Comparison of ENCODE assay signal across 18 cellular contexts in genomic region chr4:13171292-13172057, GRCh38.
A peak's percentile ranks its signal among the peaks of the same experiment; 100 is the strongest.
DNase-seq lines count a peak whose midpoint lies in the region; ATAC-seq and TF ChIP-seq lines count a peak whose summit lies in the region.
"Had no signal": no experiment of that assay in that cellular context is flagged by ENCODE, and none has a peak within 500 bp of the region (broad histone marks: within the 10 kb centered on the region; RNA-seq: fewer than 3 reads in every experiment).

No MANE protein-coding gene starts in this region.

- H2AFZ ChIP-seq in GM23338 (no peak overlapping the region), Karpas-422 (ENCODE audit: low read length) (no peak overlapping the region), OCI-LY3 (ENCODE audit: low read depth, low read length) (no peak overlapping the region), MM.1S (ENCODE audit: low read length) (no peak overlapping the region)

- H3K4me3 ChIP-seq in GM23338 (no peak overlapping the region), Karpas-422 (ENCODE audit: low read length) (no peak overlapping the region), OCI-LY3 (ENCODE audit: low read length) (no peak overlapping the region), endodermal cell (ENCODE audit: low read length) (no peak overlapping the region), Peyer's patch (no peak overlapping the region), MM.1S (ENCODE audit: low read length) (no peak overlapping the region)
- H3K4me3 ChIP-seq: MG63, SJCRH30 had no signal

- H3K4me1 Mint-ChIP-seq in GM23338, result no peaks in the 10 kb centered on the region; the same call in 2 of the 3 replicates
- H3K4me1 Mint-ChIP-seq in endodermal cell, result peaks cover 10% of the 10 kb centered on the region
- H3K4me1 Mint-ChIP-seq in stimulated activated effector memory CD8-positive, alpha-beta T cell treated with anti-CD3 and anti-CD28 coated beads, Interleukin-12 subunit alpha, Interleukin-12 subunit beta, amount 100 ng/mL, for 72 hours, result no peaks in the 10 kb centered on the region
- H3K4me1 Mint-ChIP-seq: T-helper 17 cell had no signal

- H3K36me3 Mint-ChIP-seq in GM23338 (ENCODE audit: low read depth), result no peaks in the 10 kb centered on the region
- H3K36me3 Mint-ChIP-seq in endodermal cell (ENCODE audit: low read depth), result no peaks in the 10 kb centered on the region
- H3K36me3 Mint-ChIP-seq in stimulated activated effector memory CD8-positive, alpha-beta T cell treated with anti-CD3 and anti-CD28 coated beads, Interleukin-12 subunit alpha, Interleukin-12 subunit beta, amount 100 ng/mL, for 72 hours, result no peaks in the 10 kb centered on the region

- peaks cover 4% of the 10 kb centered on the region; the same call in 1 of the 2 replicates for H3K9me2 ChIP-seq in GM23338 (ENCODE audit: insufficient read depth)
- H3K9me2 ChIP-seq in Karpas-422 (replicated peaks; ENCODE audit: insufficient read depth, low read length), result no peaks in the 10 kb centered on the region
- H3K9me2 ChIP-seq in MM.1S (replicated peaks; ENCODE audit: insufficient read depth, low read length), result no peaks in the 10 kb centered on the region

- no peaks in the 10 kb centered on the region for H3F3A ChIP-seq in GM23338 (replicated peaks; ENCODE audit: low read depth)
- no peaks in the 10 kb centered on the region for H3F3A ChIP-seq in MM.1S (ENCODE audit: insufficient read depth, low read length)

- TF ChIP-seq POLR2A in Peyer's patch (IDR thresholded peaks at IDR 0.05), result no peak

- TF ChIP-seq CTCF in GM23338 (conservative IDR thresholded peaks at IDR 0.05; ENCODE audit: low read depth in 2 of 2) (peak; percentile 12 to 49; a peak in 2 of 4 replicates), OCI-LY3 (IDR thresholded peaks at IDR 0.05; ENCODE audit: low read depth, low read length) (no peak), endodermal cell (conservative IDR thresholded peaks at IDR 0.05) (peak; percentile 44), Peyer's patch (IDR thresholded peaks at IDR 0.05) (no peak), MM.1S (IDR thresholded peaks at IDR 0.05; ENCODE audit: low read length) (no peak)

- H3K9me3 Mint-ChIP-seq in GM23338 (no peaks in the 10 kb centered on the region), endodermal cell (no peaks in the 10 kb centered on the region)
- no peaks in the 10 kb centered on the region for H3K9me3 Mint-ChIP-seq in stimulated activated effector memory CD8-positive, alpha-beta T cell treated with anti-CD3 and anti-CD28 coated beads, Interleukin-12 subunit alpha, Interleukin-12 subunit beta, amount 100 ng/mL, for 72 hours

- H3K4me1 ChIP-seq in GM23338 (ENCODE audit: insufficient read depth) (no peaks in the 10 kb centered on the region), Karpas-422 (ENCODE audit: low read length) (peaks cover 49% of the 10 kb centered on the region), OCI-LY3 (ENCODE audit: low read length) (peaks cover 8% of the 10 kb centered on the region), endodermal cell (ENCODE audit: control insufficient read depth, insufficient read depth, low read length) (peaks cover 4% of the 10 kb centered on the region), Peyer's patch (no peaks in the 10 kb centered on the region), MM.1S (ENCODE audit: low read length) (no peaks in the 10 kb centered on the region)
- H3K4me1 ChIP-seq: BE2C had no signal

- 90 to 100% methylated on average over 5 of the region's 5 CpGs for WGBS in endodermal cell (ENCODE audit: insufficient coverage in 1 of 2, insufficient read length in 1 of 2), 2 experiments

- H3K36me3 ChIP-seq in GM23338 (ENCODE audit: insufficient read depth) (no peaks in the 10 kb centered on the region), Karpas-422 (ENCODE audit: insufficient read depth, low read length) (no peaks in the 10 kb centered on the region), OCI-LY3 (replicated peaks; ENCODE audit: low read depth, low read length) (no peaks in the 10 kb centered on the region), endodermal cell (ENCODE audit: control insufficient read depth, insufficient read depth, low read length) (no peaks in the 10 kb centered on the region), Peyer's patch (no peaks in the 10 kb centered on the region), MM.1S (replicated peaks; ENCODE audit: insufficient read depth, low read length) (no peaks in the 10 kb centered on the region)
- H3K36me3 ChIP-seq: BE2C, MG63, SJCRH30 had no signal

- H4K20me1 ChIP-seq in GM23338 (replicated peaks; ENCODE audit: insufficient read depth) (no peaks in the 10 kb centered on the region), Karpas-422 (ENCODE audit: insufficient read depth, low read depth, low read length) (no peaks in the 10 kb centered on the region), OCI-LY3 (ENCODE audit: insufficient read depth, low read length) (no peaks in the 10 kb centered on the region), MM.1S (ENCODE audit: insufficient read depth, low read length) (no peaks in the 10 kb centered on the region)

- H3K4me3 Mint-ChIP-seq in GM23338, result no peak overlapping the region
- no peak overlapping the region for H3K4me3 Mint-ChIP-seq in endodermal cell
- no peak overlapping the region for H3K4me3 Mint-ChIP-seq in stimulated activated effector memory CD8-positive, alpha-beta T cell treated with anti-CD3 and anti-CD28 coated beads, Interleukin-12 subunit alpha, Interleukin-12 subunit beta, amount 100 ng/mL, for 72 hours
- H3K4me3 Mint-ChIP-seq: T-helper 17 cell had no signal

- H3K4me2 ChIP-seq in GM23338 (no peak overlapping the region), Karpas-422 (ENCODE audit: low read depth, low read length, poor library complexity, severe bottlenecking) (peak overlapping the region; percentile 38), OCI-LY3 (ENCODE audit: low read length) (peak overlapping the region; percentile 17; the same call in 1 of the 2 replicates), MM.1S (ENCODE audit: low read depth, low read length) (no peak overlapping the region)

- H3K9me3 ChIP-seq in Karpas-422 (ENCODE audit: low read length), result no peaks in the 10 kb centered on the region
- H3K9me3 ChIP-seq in OCI-LY3 (ENCODE audit: insufficient read depth, low read length), result no peaks in the 10 kb centered on the region
- no peaks in the 10 kb centered on the region for H3K9me3 ChIP-seq in endodermal cell (ENCODE audit: control insufficient read depth, low read length)
- no peaks in the 10 kb centered on the region for H3K9me3 ChIP-seq in Peyer's patch
- H3K9me3 ChIP-seq in MM.1S (replicated peaks; ENCODE audit: insufficient read depth, low read length), result no peaks in the 10 kb centered on the region
- H3K9me3 ChIP-seq: BE2C, MG63, SJCRH30 had no signal

- H3K79me2 ChIP-seq in GM23338 (replicated peaks; ENCODE audit: insufficient read depth) (no peaks in the 10 kb centered on the region), Karpas-422 (ENCODE audit: low read length) (no peaks in the 10 kb centered on the region), OCI-LY3 (ENCODE audit: low read length) (no peaks in the 10 kb centered on the region), MM.1S (ENCODE audit: low read length) (no peaks in the 10 kb centered on the region)

- no peaks in the 10 kb centered on the region for H3K27me3 ChIP-seq in GM23338 (ENCODE audit: insufficient read depth)
- no peaks in the 10 kb centered on the region for H3K27me3 ChIP-seq in Karpas-422 (ENCODE audit: low read length)
- no peaks in the 10 kb centered on the region for H3K27me3 ChIP-seq in OCI-LY3 (ENCODE audit: low read depth, low read length)
- H3K27me3 ChIP-seq in endodermal cell (ENCODE audit: control insufficient read depth, insufficient read depth, low read length, poor library complexity, severe bottlenecking), result no peaks in the 10 kb centered on the region
- H3K27me3 ChIP-seq in Peyer's patch, result no peaks in the 10 kb centered on the region
- no peaks in the 10 kb centered on the region for H3K27me3 ChIP-seq in MM.1S (replicated peaks; ENCODE audit: insufficient read depth, low read length)
- H3K27me3 ChIP-seq: BE2C, MG63, SJCRH30 had no signal

- H3K27ac ChIP-seq in GM23338 (ENCODE audit: low read depth) (no peak overlapping the region), Karpas-422 (ENCODE audit: low read length) (no peak overlapping the region), OCI-LY3 (ENCODE audit: low read length) (no peak overlapping the region), endodermal cell (ENCODE audit: low read depth, low read length) (no peak overlapping the region), Peyer's patch (no peak overlapping the region), MM.1S (ENCODE audit: low read length) (no peak overlapping the region)

- H3K27ac Mint-ChIP-seq in GM23338 (no peak overlapping the region), endodermal cell (no peak overlapping the region)
- no peak overlapping the region for H3K27ac Mint-ChIP-seq in stimulated activated effector memory CD8-positive, alpha-beta T cell treated with anti-CD3 and anti-CD28 coated beads, Interleukin-12 subunit alpha, Interleukin-12 subunit beta, amount 100 ng/mL, for 72 hours
- H3K27ac Mint-ChIP-seq: T-helper 17 cell had no signal

- H3K9ac ChIP-seq in Karpas-422 (ENCODE audit: low read length), result no peak overlapping the region
- H3K9ac ChIP-seq in OCI-LY3 (ENCODE audit: low read length), result no peak overlapping the region
- H3K9ac ChIP-seq in endodermal cell (ENCODE audit: extremely low read depth, low read length, poor library complexity, severe bottlenecking), result no peak overlapping the region
- H3K9ac ChIP-seq in MM.1S (ENCODE audit: low read length), result no peak overlapping the region

- DNase-seq in GM23338 (ENCODE audit: low spot score) (peak; percentile 7), Karpas-422 (peak; percentile 63), endodermal cell (no peak), Peyer's patch (no peak), MM.1S (no peak), T-helper 1 cell (no peak)
- DNase-seq in stimulated activated effector memory CD8-positive, alpha-beta T cell treated with anti-CD3 and anti-CD28 coated beads, Interleukin-12 subunit alpha, Interleukin-12 subunit beta, amount 100 ng/mL, for 72 hours (ENCODE audit: low spot score in 2 of 2), result no peak
- DNase-seq: BE2C, DMS79, GOT3, MG63, NCI-H1105 treated with DMSO at 0.1 percent for 48 hours, NCI-H2081, NCI-H2171 treated with DMSO at 0.1 percent for 48 hours, NCI-H524 treated with DMSO at 0.1 percent for 48 hours, SJCRH30, T-helper 17 cell had no signal

- H3K27me3 Mint-ChIP-seq in GM23338 (ENCODE audit: insufficient read depth, low read depth, poor library complexity) (peaks cover 5% of the 10 kb centered on the region), endodermal cell (ENCODE audit: insufficient read depth) (no peaks in the 10 kb centered on the region)
- H3K27me3 Mint-ChIP-seq: T-helper 17 cell had no signal

- peak; percentile 31; the same call in 1 of the 3 replicates for ATAC-seq in GM23338
- no peak for ATAC-seq in stimulated activated effector memory CD8-positive, alpha-beta T cell treated with anti-CD3 and anti-CD28 coated beads, Interleukin-12 subunit alpha, Interleukin-12 subunit beta, amount 100 ng/mL, for 72 hours
- ATAC-seq: T-helper 17 cell had no signal

TF ChIP-seq in GM23338, 12 proteins besides CTCF, POLR2A, EP300 and RAD21 (continues in another document):
- TF ChIP-seq JUNB (IDR thresholded peaks at IDR 0.05; ENCODE audit: unreplicated experiment), result no peak
- no peak for TF ChIP-seq ZNF114 (CRISPR knock-in tag; IDR thresholded peaks at IDR 0.05)
- no peak for TF ChIP-seq EZH2phosphoT487 (IDR thresholded peaks at IDR 0.05; ENCODE audit: unreplicated experiment)

Comparison
In these comparisons a context has a peak if more than half of its experiments do, and no peak if none do; other contexts are left out.
1. DNase-seq: peak in GM23338 (single experiment) and Karpas-422 (single experiment); none in endodermal cell (single experiment), Peyer's patch (0 of 3), MM.1S (single experiment), stimulated activated effector memory CD8-positive, alpha-beta T cell treated with anti-CD3 and anti-CD28 coated beads, Interleukin-12 subunit alpha, Interleukin-12 subunit beta, amount 100 ng/mL, for 72 hours (0 of 2) and T-helper 1 cell (0 of 5).
2. H3K4me2 ChIP-seq: peak in Karpas-422 (single experiment) and OCI-LY3 (single experiment); none in GM23338 (single experiment) and MM.1S (single experiment).
3. CTCF ChIP-seq: peak in GM23338 (2 of 2) and endodermal cell (single experiment); none in OCI-LY3 (single experiment), Peyer's patch (0 of 6) and MM.1S (single experiment).